21 cellular contexts compared by ENCODE assay signal in genomic region chr7:121042899-121043298, GRCh38. TPM values are rescaled to one million over a fixed set of nuclear protein-coding genes. Genes with fewer than 3 reads are reported as not detected.
"Had no signal": no experiment of that assay in that cellular context is flagged by ENCODE, and none has a peak within 500 bp of the region (broad histone marks: within the 10 kb centered on the region; RNA-seq: fewer than 3 reads in every experiment).

No MANE protein-coding gene starts in this region.

- H3K9ac ChIP-seq: KMS-11 had no signal

- H3K9me3 ChIP-seq: SJSA1 had no signal

- FAIRE-seq: RCC 7860 had no signal

- H3K27ac ChIP-seq: KMS-11, SJSA1, SK-N-MC had no signal

- H3K4me3 ChIP-seq: SJSA1, SK-N-MC had no signal

- H3K27me3 ChIP-seq: SJSA1 had no signal

- DNase-seq: Kasumi-1, MM.1S, NCI-H1048, NCI-H1105, NCI-H1417, NCI-H1436 treated with DMSO at 0.1 percent for 48 hours, NCI-H1694, NCI-H187 treated with DMSO at 0.1 percent for 48 hours, NCI-H2029 treated with DMSO at 0.1 percent for 48 hours, NCI-H2171 treated with DMSO at 0.1 percent for 48 hours, NCI-H524, NCI-H69, NCI-H774, Right ventricle myocardium superior, RPMI8226, SIG-M5 had no signal

- H3K4me2 ChIP-seq: KMS-11 had no signal

RNA-seq across cellular contexts. Expression of gene CPED1, which starts 54.4 kb away (rescaled TPM):
- total RNA-seq: HT-29 had no signal
